Comparison of ENCODE assay signal across 22 cellular contexts in genomic region chr19:49014123-49014869, GRCh38. TPM values are rescaled to one million over a fixed set of nuclear protein-coding genes. Genes with fewer than 3 reads are reported as not detected.
"Had no signal": no experiment of that assay in that cellular context is flagged by ENCODE, and none has a peak within 500 bp of the region (broad histone marks: within the 10 kb centered on the region; RNA-seq: fewer than 3 reads in every experiment).

No MANE protein-coding gene starts in this region.

- DNase-seq: activated CD4-positive, alpha-beta T cell treated with anti-CD3 and anti-CD28 coated beads, Interleukin-2, amount 50 U/mL, for 1 hour; activated CD4-positive, CD25-positive, alpha-beta regulatory T cell; activated naive CD4-positive, alpha-beta T cell treated with anti-CD3 and anti-CD28 coated beads, Interleukin-2, amount 50 U/mL, for 16 hours; activated T-cell treated with anti-CD3 and anti-CD28 coated beads for 4 hours; amygdala; brain microvascular endothelial cell; effector memory CD8-positive, alpha-beta T cell; erythroblast; hypothalamus; mammary epithelial cell; mucosa of descending colon; naive thymus-derived CD8-positive, alpha-beta T cell; occipital lobe; psoas muscle; stimulated activated CD4-positive, alpha-beta T cell treated with anti-CD3 and anti-CD28 coated beads, Interleukin-2, amount 100 ng/mL, for 24 hours; stimulated activated naive CD4-positive, alpha-beta T cell; T-cell had no signal

- H3K27ac ChIP-seq: brain microvascular endothelial cell, psoas muscle, suprapubic skin, upper lobe of left lung had no signal

- ATAC-seq: effector memory CD8-positive, alpha-beta T cell; mucosa of descending colon; naive thymus-derived CD8-positive, alpha-beta T cell; psoas muscle; sciatic nerve; T-cell had no signal

- H3K9me3 ChIP-seq: mucosa of descending colon, psoas muscle, suprapubic skin, upper lobe of left lung had no signal

- H3K27me3 ChIP-seq: brain microvascular endothelial cell, upper lobe of left lung had no signal

- H3K4me3 ChIP-seq: mucosa of descending colon, psoas muscle, suprapubic skin, upper lobe of left lung had no signal

RNA-seq across cellular contexts. Expression of gene LHB, which starts 2.6 kb away (rescaled TPM):
- total RNA-seq: activated CD8-positive, alpha-beta memory T cell treated with anti-CD3 and anti-CD28 coated beads for 36 hours; naive thymus-derived CD8-positive, alpha-beta T cell; occipital lobe; psoas muscle; sciatic nerve; suprapubic skin had no signal
- polyA plus RNA-seq: mammary epithelial cell; naive thymus-derived CD8-positive, alpha-beta T cell had no signal

RNA-seq across cellular contexts. Expression of gene CGB3, which starts 9.8 kb away (rescaled TPM):
- total RNA-seq: activated CD8-positive, alpha-beta memory T cell treated with anti-CD3 and anti-CD28 coated beads for 36 hours; glomerular endothelial cell; mammary epithelial cell; mucosa of descending colon; naive thymus-derived CD8-positive, alpha-beta T cell; occipital lobe; psoas muscle; sciatic nerve; suprapubic skin; T-cell; upper lobe of left lung had no signal
- polyA plus RNA-seq: mammary epithelial cell; naive thymus-derived CD8-positive, alpha-beta T cell; psoas muscle had no signal

RNA-seq across cellular contexts. Expression of gene CGB2, which starts 17.4 kb away (rescaled TPM):
- total RNA-seq: activated CD8-positive, alpha-beta memory T cell treated with anti-CD3 and anti-CD28 coated beads for 36 hours; glomerular endothelial cell; mammary epithelial cell; mucosa of descending colon; naive thymus-derived CD8-positive, alpha-beta T cell; occipital lobe; psoas muscle; sciatic nerve; suprapubic skin; T-cell; upper lobe of left lung had no signal
- polyA plus RNA-seq: mammary epithelial cell; naive thymus-derived CD8-positive, alpha-beta T cell had no signal
